Comparison of ENCODE assay signal across 26 cellular contexts in genomic region chr5:1048861-1049838, GRCh38. TPM values are rescaled to one million over a fixed set of nuclear protein-coding genes. Genes with fewer than 3 reads are reported as not detected.
DNase-seq lines count a peak whose midpoint lies in the region; TF ChIP-seq lines count a peak whose summit lies in the region.
"Had no signal": no experiment of that assay in that cellular context is flagged by ENCODE, and none has a peak within 500 bp of the region (broad histone marks: within the 10 kb centered on the region; RNA-seq: fewer than 3 reads in every experiment).

No MANE protein-coding gene starts in this region.

- H3K36me3 ChIP-seq in MM.1S (replicated peaks; ENCODE audit: insufficient read depth, low read length) (no peaks in the 10 kb centered on the region), left ventricle myocardium inferior (peaks cover 32% of the 10 kb centered on the region)
- H3K36me3 ChIP-seq: gastrocnemius medialis had no signal

- H3K4me3 ChIP-seq in MM.1S (ENCODE audit: low read length) (no peak overlapping the region), left ventricle myocardium inferior (no peak overlapping the region)
- H3K4me3 ChIP-seq: gastrocnemius medialis, GM12878, pancreas, Peyer's patch, testis had no signal

- H3K4me2 ChIP-seq in MM.1S (ENCODE audit: low read depth, low read length) = no peak overlapping the region

- H4K20me1 ChIP-seq in MM.1S (ENCODE audit: insufficient read depth, low read length) = no peaks in the 10 kb centered on the region

- H3K27ac ChIP-seq in MM.1S (ENCODE audit: low read length) (peak overlapping the region; percentile 95; the same call in 1 of the 2 replicates), left ventricle myocardium inferior (replicated peaks) (no peak overlapping the region)
- H3K27ac ChIP-seq: 22Rv1, gastrocnemius medialis, pancreas, Peyer's patch, testis had no signal

- intact Hi-C loops in left ventricle myocardium inferior (cut with micrococcal nuclease) = no loop called here
- intact Hi-C loops in posterior cingulate gyrus (cut with DNase I) = no loop called here

- peak; percentile 43 for DNase-seq in DMS53 (lab: John Stamatoyannopoulos, UW)
- DNase-seq in DMS53 treated with DMSO at 0.1 percent for 48 hours (lab: John Stamatoyannopoulos, UW; ENCODE audit: unreplicated experiment) = no peak
- DNase-seq in MM.1S = no peak
- DNase-seq in left ventricle myocardium inferior = peak; percentile 15
- peak in 6 of 10 donors; percentile 6 to 81 (median 41) for DNase-seq in posterior cingulate gyrus
- DNase-seq in NCI-H82 (lab: John Stamatoyannopoulos, UW) = no peak
- no peak for DNase-seq in T-helper 9 cell
- no peak for DNase-seq in DMS153 (lab: John Stamatoyannopoulos, UW)
- DNase-seq: activated CD4-positive, alpha-beta T cell treated with anti-CD3 and anti-CD28 coated beads, Interleukin-2, amount 50 U/mL, for 48 hours; activated CD8-positive, alpha-beta memory T cell treated with anti-CD3 and anti-CD28 coated beads, Interleukin-2, amount 50 U/mL, for 48 hours; activated gamma-delta T cell; DND-41; effector memory CD4-positive, alpha-beta T cell; gastrocnemius medialis; HFFc6; Kasumi-1; mesenchymal stem cell; naive B cell; NCI-H1105; NCI-H2081; NCI-H510A; Peyer's patch; testis had no signal

- H3K9ac ChIP-seq in MM.1S (ENCODE audit: low read length) = no peak overlapping the region

- H3K27me3 ChIP-seq in MM.1S (replicated peaks; ENCODE audit: insufficient read depth, low read length) (no peaks in the 10 kb centered on the region), left ventricle myocardium inferior (ENCODE audit: low read depth) (no peaks in the 10 kb centered on the region)
- H3K27me3 ChIP-seq: pancreas, Peyer's patch, testis had no signal

- peaks cover 16% of the 10 kb centered on the region for H3K4me1 ChIP-seq in MM.1S (ENCODE audit: low read length)
- H3K4me1 ChIP-seq in left ventricle myocardium inferior = peaks cover 40% of the 10 kb centered on the region
- H3K4me1 ChIP-seq: gastrocnemius medialis, pancreas, Peyer's patch, testis had no signal

- H3K9me3 ChIP-seq in MM.1S (replicated peaks; ENCODE audit: insufficient read depth, low read length) (no peaks in the 10 kb centered on the region), left ventricle myocardium inferior (replicated peaks) (no peaks in the 10 kb centered on the region)
- H3K9me3 ChIP-seq: gastrocnemius medialis, pancreas, Peyer's patch, testis had no signal

- H3K79me2 ChIP-seq in MM.1S (ENCODE audit: low read length) = no peaks in the 10 kb centered on the region

- H3K9me2 ChIP-seq in MM.1S (replicated peaks; ENCODE audit: insufficient read depth, low read length) = no peaks in the 10 kb centered on the region

- no peak for TF ChIP-seq CTCF in MM.1S (IDR thresholded peaks at IDR 0.05; ENCODE audit: low read length)
- TF ChIP-seq CTCF in left ventricle myocardium inferior (IDR thresholded peaks at IDR 0.05; ENCODE audit: borderline replicate concordance) = no peak

- peaks cover 11% of the 10 kb centered on the region for H3F3A ChIP-seq in MM.1S (ENCODE audit: insufficient read depth, low read length)

- H2AFZ ChIP-seq in MM.1S (ENCODE audit: low read length) = no peak overlapping the region

RNA-seq across cellular contexts. Expression of gene NKD2, which starts 40.5 kb away (rescaled TPM):
- 3.7 TPM for total RNA-seq in left ventricle myocardium inferior
- total RNA-seq: gastrocnemius medialis, HFFc6 had no signal

Comparison
In these comparisons a context has a peak if more than half of its experiments do, and no peak if none do; other contexts are left out.
1. DNase-seq: peak in DMS53 (single experiment), left ventricle myocardium inferior (single experiment) and posterior cingulate gyrus (6 of 10); none in DMS53 treated with DMSO at 0.1 percent for 48 hours (single experiment), MM.1S (single experiment), NCI-H82 (single experiment), T-helper 9 cell (single experiment) and DMS153 (single experiment).